14 cellular contexts compared by ENCODE assay signal in the genomic region with DNA sequence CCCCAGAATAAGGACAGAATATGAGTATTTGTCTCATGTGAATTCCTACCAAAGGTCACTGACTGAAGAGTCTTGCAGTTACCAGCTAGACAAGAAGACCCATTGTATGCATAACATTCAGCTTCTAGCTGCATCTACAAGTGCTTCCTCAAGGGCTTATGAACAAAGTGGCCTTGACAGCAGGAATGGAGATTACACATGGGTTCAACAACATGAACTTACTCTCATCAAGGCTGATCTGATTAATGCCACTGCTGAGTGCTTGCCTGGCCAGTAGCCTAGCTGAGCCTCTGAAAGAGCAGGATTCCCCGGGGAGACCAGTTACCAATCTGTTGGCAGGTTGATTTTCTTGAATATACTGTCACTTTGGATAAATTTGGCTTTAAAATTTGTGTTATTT.
DNase-seq lines count a peak whose midpoint lies in the region; ATAC-seq and TF ChIP-seq lines count a peak whose summit lies in the region.
"Had no signal": no experiment of that assay in that cellular context is flagged by ENCODE, and none has a peak within 500 bp of the region (broad histone marks: within the 10 kb centered on the region; RNA-seq: fewer than 3 reads in every experiment).

No MANE protein-coding gene starts in this region.

- H3K36me3 Mint-ChIP-seq in activated naive CD4-positive, alpha-beta T cell treated with anti-CD3 and anti-CD28 coated beads, Interleukin-2, amount 50 U/mL, for 72 hours, result no peaks in the 10 kb centered on the region

- H3K9me3 Mint-ChIP-seq in activated naive CD4-positive, alpha-beta T cell treated with anti-CD3 and anti-CD28 coated beads, Interleukin-2, amount 50 U/mL, for 72 hours, result no peaks in the 10 kb centered on the region
- H3K9me3 Mint-ChIP-seq: stimulated activated naive CD8-positive, alpha-beta T cell treated with anti-CD3 and anti-CD28 coated beads, Interleukin-15, amount 100 ng/mL, for 72 hours had no signal

- DNase-seq in NCI-H446 (lab: John Stamatoyannopoulos, UW), result peak; percentile 7 to 11
- peak; percentile 8 for DNase-seq in fibroblast of the aortic adventitia (ENCODE audit: low read depth)
- no peak for DNase-seq in activated naive CD4-positive, alpha-beta T cell treated with anti-CD3 and anti-CD28 coated beads, Interleukin-2, amount 50 U/mL, for 72 hours (ENCODE audit: low spot score in 2 of 2)
- no peak for DNase-seq in NCI-H748 (lab: John Stamatoyannopoulos, UW; ENCODE audit: unreplicated experiment)
- DNase-seq in anterior cingulate cortex (lab: John Stamatoyannopoulos, UW), result no peak
- DNase-seq: activated CD4-positive, alpha-beta T cell treated with anti-CD3 and anti-CD28 coated beads for 4 hours; kidney; NCI-H187; right cardiac atrium had no signal

- peak; percentile 4 for ATAC-seq in GM18517 (IDR thresholded peaks at IDR 0.05; ENCODE audit: unreplicated experiment)
- ATAC-seq in GM21723 (IDR thresholded peaks at IDR 0.05; ENCODE audit: unreplicated experiment), result peak; percentile 7
- ATAC-seq in activated naive CD4-positive, alpha-beta T cell treated with anti-CD3 and anti-CD28 coated beads, Interleukin-2, amount 50 U/mL, for 72 hours, result no peak
- no peak for ATAC-seq in HG03039 (IDR thresholded peaks at IDR 0.05; ENCODE audit: unreplicated experiment)
- ATAC-seq: right cardiac atrium had no signal

- no peak for TF ChIP-seq CTCF in fibroblast of the aortic adventitia (IDR thresholded peaks at IDR 0.05; ENCODE audit: insufficient read depth, low read length)

- H3K4me3 ChIP-seq in fibroblast of the aortic adventitia (ENCODE audit: low read depth, low read length), result no peak overlapping the region
- H3K4me3 ChIP-seq: ascending aorta had no signal

- peak overlapping the region in 1 of 2 donors; percentile 4 for H3K27ac Mint-ChIP-seq in activated naive CD4-positive, alpha-beta T cell treated with anti-CD3 and anti-CD28 coated beads, Interleukin-2, amount 50 U/mL, for 72 hours

Comparison
In these comparisons a context has a peak if more than half of its experiments do, and no peak if none do; other contexts are left out.
1. ATAC-seq: peak in GM18517 (single experiment) and GM21723 (single experiment); none in activated naive CD4-positive, alpha-beta T cell treated with anti-CD3 and anti-CD28 coated beads, Interleukin-2, amount 50 U/mL, for 72 hours (0 of 2) and HG03039 (single experiment).
2. DNase-seq: peak in NCI-H446 (2 of 2) and fibroblast of the aortic adventitia (single experiment); none in activated naive CD4-positive, alpha-beta T cell treated with anti-CD3 and anti-CD28 coated beads, Interleukin-2, amount 50 U/mL, for 72 hours (0 of 2), NCI-H748 (single experiment) and anterior cingulate cortex (0 of 58).